In the genomic region with DNA sequence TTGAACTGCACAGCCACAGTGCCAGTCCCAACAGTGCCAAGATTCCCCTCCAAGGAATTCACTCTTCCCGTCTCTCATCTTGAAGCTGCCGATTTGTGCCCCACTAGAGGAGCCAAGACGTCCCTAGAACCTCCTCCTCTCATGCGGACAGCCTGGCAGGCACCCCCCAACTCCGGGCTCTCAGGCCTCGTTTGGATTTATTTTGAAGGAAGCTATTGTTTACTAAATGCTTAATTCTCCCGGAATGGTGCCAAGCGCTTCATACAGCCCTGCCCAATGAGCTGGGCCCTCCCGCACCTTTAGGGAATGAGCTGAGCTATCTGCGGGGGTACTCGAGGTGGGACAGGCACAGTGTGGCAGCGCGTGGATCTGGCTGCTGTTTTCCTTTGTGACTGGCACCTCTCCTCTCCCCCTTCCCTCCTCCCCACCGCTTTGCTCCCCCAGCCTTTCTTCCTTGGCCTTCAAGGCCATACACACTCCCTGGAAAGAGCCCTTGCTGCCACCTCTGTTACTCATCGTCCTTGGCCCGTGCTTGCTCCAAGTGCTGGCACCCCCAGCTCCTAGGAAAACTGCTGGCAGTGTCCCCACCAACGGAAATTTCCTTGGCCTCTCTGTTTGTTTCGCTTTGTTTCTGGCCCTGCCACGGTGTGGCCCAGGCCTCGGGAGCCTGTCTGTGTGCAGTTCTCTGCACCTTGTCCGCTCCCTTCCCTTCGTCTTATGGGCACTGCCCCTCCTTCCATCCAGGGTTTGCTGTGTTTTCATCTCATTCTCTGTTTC, we compare ENCODE assay signal across 9 cellular contexts.
DNase-seq lines count a peak whose midpoint lies in the region; ATAC-seq and TF ChIP-seq lines count a peak whose summit lies in the region.
"Had no signal": no experiment of that assay in that cellular context is flagged by ENCODE, and none has a peak within 500 bp of the region (broad histone marks: within the 10 kb centered on the region; RNA-seq: fewer than 3 reads in every experiment).

No MANE protein-coding gene starts in this region.

- H3K4me3 ChIP-seq in AG09309 (ENCODE audit: control insufficient read depth, low read depth, low read length) = peak overlapping the region; percentile 35

- no peak for TF ChIP-seq CTCF in AG09309 (IDR thresholded peaks at IDR 0.05; ENCODE audit: control insufficient read depth, insufficient read depth, low read depth, low read length, missing control alignments)

- intact Hi-C loops in head of caudate nucleus (cut with DNase I) = loop anchor here (10.0 kb wide), 1 partner anchor 50 kb away; the partner anchor contains the start of gene CDR2

- DNase-seq in AG09309 (ENCODE audit: low read depth) (no peak), head of caudate nucleus (peak in 30 of 42 donors; percentile 16 to 82 (median 42)), pons (ENCODE audit: low spot score) (peak; percentile 47)
- DNase-seq in stimulated activated CD4-positive, alpha-beta T cell treated with anti-CD3 and anti-CD28 coated beads, Interleukin-1b, Interleukin-23, amount 100 ng/mL, for 48 hours = no peak
- DNase-seq: naive thymus-derived CD8-positive, alpha-beta T cell had no signal

- ATAC-seq in SK-N-SH treated with all-trans-retinoic acid at 6 μM for 48 hours (peak; percentile 60), HG03196 (IDR thresholded peaks at IDR 0.05; ENCODE audit: unreplicated experiment) (no peak), GM19463 (IDR thresholded peaks at IDR 0.05; ENCODE audit: unreplicated experiment) (no peak), GM18502 (IDR thresholded peaks at IDR 0.05; ENCODE audit: poor library complexity, unreplicated experiment) (no peak)
- ATAC-seq: naive thymus-derived CD8-positive, alpha-beta T cell had no signal

TF ChIP-seq in SK-N-SH treated with all-trans-retinoic acid at 6 μM for 48 hours, 23 proteins besides CTCF, POLR2A, EP300 and RAD21:
- TF ChIP-seq ESRRG (CRISPR knock-in tag; IDR thresholded peaks at IDR 0.05) (no peak), CSDC2 (CRISPR knock-in tag; IDR thresholded peaks at IDR 0.05) (no peak), TCF4 (CRISPR knock-in tag; IDR thresholded peaks at IDR 0.05; ENCODE audit: borderline replicate concordance) (no peak), SNAI2 (CRISPR knock-in tag; IDR thresholded peaks at IDR 0.05) (no peak), CREB5 (CRISPR knock-in tag; IDR thresholded peaks at IDR 0.05; ENCODE audit: low read depth) (no peak), ZNF565 (CRISPR knock-in tag; conservative IDR thresholded peaks at IDR 0.05; ENCODE audit: low read depth) (no peak), ZNF8 (CRISPR knock-in tag; IDR thresholded peaks at IDR 0.05) (no peak), ISL1 (CRISPR knock-in tag; IDR thresholded peaks at IDR 0.05) (no peak), RARB (CRISPR knock-in tag; IDR thresholded peaks at IDR 0.05) (no peak), ZFP30 (CRISPR knock-in tag; IDR thresholded peaks at IDR 0.05) (no peak), CSRNP3 (CRISPR knock-in tag; IDR thresholded peaks at IDR 0.05) (no peak), ZFP3 (CRISPR knock-in tag; IDR thresholded peaks at IDR 0.05) (no peak)
- TF ChIP-seq, protein P1, sequence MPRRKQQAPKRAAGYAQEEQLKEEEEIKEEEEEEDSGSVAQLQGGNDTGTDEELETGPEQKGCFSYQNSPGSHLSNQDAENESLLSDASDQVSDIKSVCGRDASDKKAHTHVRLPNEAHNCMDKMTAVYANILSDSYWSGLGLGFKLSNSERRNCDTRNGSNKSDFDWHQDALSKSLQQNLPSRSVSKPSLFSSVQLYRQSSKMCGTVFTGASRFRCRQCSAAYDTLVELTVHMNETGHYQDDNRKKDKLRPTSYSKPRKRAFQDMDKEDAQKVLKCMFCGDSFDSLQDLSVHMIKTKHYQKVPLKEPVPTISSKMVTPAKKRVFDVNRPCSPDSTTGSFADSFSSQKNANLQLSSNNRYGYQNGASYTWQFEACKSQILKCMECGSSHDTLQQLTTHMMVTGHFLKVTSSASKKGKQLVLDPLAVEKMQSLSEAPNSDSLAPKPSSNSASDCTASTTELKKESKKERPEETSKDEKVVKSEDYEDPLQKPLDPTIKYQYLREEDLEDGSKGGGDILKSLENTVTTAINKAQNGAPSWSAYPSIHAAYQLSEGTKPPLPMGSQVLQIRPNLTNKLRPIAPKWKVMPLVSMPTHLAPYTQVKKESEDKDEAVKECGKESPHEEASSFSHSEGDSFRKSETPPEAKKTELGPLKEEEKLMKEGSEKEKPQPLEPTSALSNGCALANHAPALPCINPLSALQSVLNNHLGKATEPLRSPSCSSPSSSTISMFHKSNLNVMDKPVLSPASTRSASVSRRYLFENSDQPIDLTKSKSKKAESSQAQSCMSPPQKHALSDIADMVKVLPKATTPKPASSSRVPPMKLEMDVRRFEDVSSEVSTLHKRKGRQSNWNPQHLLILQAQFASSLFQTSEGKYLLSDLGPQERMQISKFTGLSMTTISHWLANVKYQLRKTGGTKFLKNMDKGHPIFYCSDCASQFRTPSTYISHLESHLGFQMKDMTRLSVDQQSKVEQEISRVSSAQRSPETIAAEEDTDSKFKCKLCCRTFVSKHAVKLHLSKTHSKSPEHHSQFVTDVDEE (CRISPR knock-in tag; IDR thresholded peaks at IDR 0.05) = no peak
- TF ChIP-seq, protein P2, sequence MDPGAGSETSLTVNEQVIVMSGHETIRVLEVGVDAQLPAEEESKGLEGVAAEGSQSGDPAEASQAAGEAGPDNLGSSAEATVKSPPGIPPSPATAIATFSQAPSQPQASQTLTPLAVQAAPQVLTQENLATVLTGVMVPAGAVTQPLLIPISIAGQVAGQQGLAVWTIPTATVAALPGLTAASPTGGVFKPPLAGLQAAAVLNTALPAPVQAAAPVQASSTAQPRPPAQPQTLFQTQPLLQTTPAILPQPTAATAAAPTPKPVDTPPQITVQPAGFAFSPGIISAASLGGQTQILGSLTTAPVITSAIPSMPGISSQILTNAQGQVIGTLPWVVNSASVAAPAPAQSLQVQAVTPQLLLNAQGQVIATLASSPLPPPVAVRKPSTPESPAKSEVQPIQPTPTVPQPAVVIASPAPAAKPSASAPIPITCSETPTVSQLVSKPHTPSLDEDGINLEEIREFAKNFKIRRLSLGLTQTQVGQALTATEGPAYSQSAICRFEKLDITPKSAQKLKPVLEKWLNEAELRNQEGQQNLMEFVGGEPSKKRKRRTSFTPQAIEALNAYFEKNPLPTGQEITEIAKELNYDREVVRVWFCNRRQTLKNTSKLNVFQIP (CRISPR knock-in tag; IDR thresholded peaks at IDR 0.05; ENCODE audit: borderline replicate concordance, low read depth) = no peak

Comparison
In these comparisons a context has a peak if more than half of its experiments do, and no peak if none do; other contexts are left out.
1. DNase-seq: peak in head of caudate nucleus (30 of 42) and pons (single experiment); none in AG09309 (single experiment) and stimulated activated CD4-positive, alpha-beta T cell treated with anti-CD3 and anti-CD28 coated beads, Interleukin-1b, Interleukin-23, amount 100 ng/mL, for 48 hours (single experiment).